23 cellular contexts compared by ENCODE assay signal in the genomic region with DNA sequence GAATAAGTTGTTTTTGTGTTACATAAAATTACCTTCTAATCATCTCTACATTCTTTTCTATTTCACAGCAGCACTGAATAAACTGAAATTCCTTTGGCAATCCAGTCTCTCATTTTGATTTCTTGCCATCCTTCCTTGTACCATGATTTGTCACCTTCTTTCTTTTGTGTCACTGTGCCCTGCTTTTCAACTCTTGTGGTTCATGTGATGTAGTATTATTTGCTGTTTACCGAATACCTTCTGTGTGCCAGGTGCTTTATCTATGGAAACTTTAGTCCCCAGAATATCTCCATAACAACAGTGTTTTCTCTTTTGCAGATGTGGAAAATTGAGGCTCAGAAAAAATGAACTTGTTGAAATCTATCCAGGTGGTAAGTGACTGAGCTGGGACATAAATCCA.
DNase-seq lines count a peak whose midpoint lies in the region; ATAC-seq and TF ChIP-seq lines count a peak whose summit lies in the region.
"Had no signal": no experiment of that assay in that cellular context is flagged by ENCODE, and none has a peak within 500 bp of the region (broad histone marks: within the 10 kb centered on the region; RNA-seq: fewer than 3 reads in every experiment).

No MANE protein-coding gene starts in this region.

- H3K4me1 ChIP-seq in psoas muscle: no peaks in the 10 kb centered on the region
- H3K4me1 ChIP-seq: A549; BE2C; BLaER1 treated with 17β-estradiol and CSF1 and Interleukin-3, amounts not matched to agents 10 nM and 100 nM had no signal

- ATAC-seq in psoas muscle: no peak
- ATAC-seq: A549, GM12878 had no signal

- DNase-seq in NCI-H1105 treated with DMSO at 0.1 percent for 48 hours (lab: John Stamatoyannopoulos, UW): peak; percentile 26
- DNase-seq in NCI-H1105 (lab: John Stamatoyannopoulos, UW): no peak
- peak; percentile 47 for DNase-seq in NCI-H748 (lab: John Stamatoyannopoulos, UW; ENCODE audit: unreplicated experiment)
- DNase-seq in NCI-H748 treated with DMSO at 0.1 percent for 48 hours (lab: John Stamatoyannopoulos, UW): no peak
- DNase-seq in NCI-H146 treated with DMSO at 0.1 percent for 48 hours (lab: John Stamatoyannopoulos, UW; ENCODE audit: unreplicated experiment): peak; percentile 47
- peak; percentile 7 for DNase-seq in astrocyte of the hippocampus (ENCODE audit: low read depth, low spot score)
- no peak for DNase-seq in psoas muscle
- DNase-seq: 8988T; ACHN; AML-193; BE2C; Calu3; CD4-positive, alpha-beta T cell; COR-L47; DMS79; EL; GDM1; GM23248; H7; HCEC 1CT had no signal

- intact Hi-C loops in psoas muscle (cut with DNase I): no loop called here

- no peaks in the 10 kb centered on the region for H3K36me3 ChIP-seq in psoas muscle (ENCODE audit: insufficient read depth in 1 of 2, low read depth in 1 of 2)
- H3K36me3 ChIP-seq: BE2C; BLaER1 treated with 17β-estradiol and CSF1 and Interleukin-3, amounts not matched to agents 10 nM and 100 nM had no signal

- H3K27ac ChIP-seq in psoas muscle: no peak overlapping the region
- H3K27ac ChIP-seq: A549; BLaER1 treated with 17β-estradiol and CSF1 and Interleukin-3, amounts not matched to agents 10 nM and 100 nM; GM23248 had no signal

- WGBS in psoas muscle, 3 donors: 25 to 41% (median 31%) methylated on average over 1 of the region's 1 CpG

- no peak for TF ChIP-seq CTCF in psoas muscle (IDR thresholded peaks at IDR 0.05)

- peaks cover 9% of the 10 kb centered on the region for H3K9me3 ChIP-seq in psoas muscle
- H3K9me3 ChIP-seq: A549, BE2C had no signal

- no peak overlapping the region for H3K4me3 ChIP-seq in psoas muscle
- H3K4me3 ChIP-seq: A549; BLaER1 treated with 17β-estradiol and CSF1 and Interleukin-3, amounts not matched to agents 10 nM and 100 nM; GM12878; GM23248 had no signal

- no peaks in the 10 kb centered on the region for H3K27me3 ChIP-seq in psoas muscle (ENCODE audit: insufficient read depth in 3 of 3, low read length in 2 of 3)
- H3K27me3 ChIP-seq: BE2C; BLaER1 treated with 17β-estradiol and CSF1 and Interleukin-3, amounts not matched to agents 10 nM and 100 nM had no signal

Comparison
In these comparisons a context has a peak if more than half of its experiments do, and no peak if none do; other contexts are left out.
1. DNase-seq: peak in NCI-H1105 treated with DMSO at 0.1 percent for 48 hours (single experiment), NCI-H748 (single experiment), NCI-H146 treated with DMSO at 0.1 percent for 48 hours (single experiment) and astrocyte of the hippocampus (single experiment); none in NCI-H1105 (single experiment), NCI-H748 treated with DMSO at 0.1 percent for 48 hours (single experiment) and psoas muscle (0 of 2).